Comparison of ENCODE assay signal across 9 cellular contexts in the genomic region with DNA sequence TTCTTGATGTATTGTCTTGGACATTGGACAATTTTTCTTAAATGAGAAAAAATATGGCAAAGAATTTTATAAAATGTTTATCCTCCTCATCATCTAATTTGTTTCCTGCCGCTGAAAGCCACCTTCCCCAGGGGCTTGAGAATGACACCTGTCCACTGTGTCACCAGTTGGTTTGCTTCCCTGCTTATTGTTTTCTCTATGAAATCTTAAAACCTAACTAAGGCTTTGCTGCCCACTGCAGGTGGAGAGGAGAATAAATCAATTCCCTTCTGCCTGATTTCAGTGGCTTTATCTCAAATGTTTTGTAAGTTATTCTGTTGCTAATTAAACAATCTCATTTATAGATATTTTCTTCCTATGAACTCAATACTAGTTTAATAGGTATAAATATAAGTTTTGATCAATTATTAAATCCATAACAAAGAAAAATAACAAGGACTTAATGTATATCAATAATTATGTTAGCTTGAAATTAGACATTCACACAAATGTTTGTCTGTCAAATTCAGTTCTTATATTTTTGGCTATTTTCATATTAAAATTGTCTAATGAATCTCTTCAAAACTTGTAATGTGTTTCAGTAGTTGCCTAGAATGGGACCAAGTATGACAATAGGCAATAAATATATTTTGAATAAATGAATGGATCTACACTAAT.
A peak's percentile ranks its signal among the peaks of the same experiment; 100 is the strongest.
DNase-seq lines count a peak whose midpoint lies in the region; ATAC-seq, FAIRE-seq and TF ChIP-seq lines count a peak whose summit lies in the region.
"Had no signal": no experiment of that assay in that cellular context is flagged by ENCODE, and none has a peak within 500 bp of the region (broad histone marks: within the 10 kb centered on the region; RNA-seq: fewer than 3 reads in every experiment).

No MANE protein-coding gene starts in this region.

- CTCF ChIA-PET in RWPE1 (lab: Yijun Ruan, JAX): interaction anchor here (1.1 kb wide), 2 partner anchors 11 to 183 kb away, joined by 3 read pairs; no protein-coding TSS in a partner anchor

- peak; percentile 69 for TF ChIP-seq CTCF in LNCAP (IDR thresholded peaks at IDR 0.05)
- TF ChIP-seq CTCF in RWPE1 (conservative IDR thresholded peaks at IDR 0.05; ENCODE audit: low read depth): peak; percentile 80

- intact Hi-C loops in sciatic nerve (cut with DNase I): no loop called here

- ATAC-seq in GM21576 (IDR thresholded peaks at IDR 0.05; ENCODE audit: unreplicated experiment) (peak; percentile 59), sciatic nerve (peak; percentile 67), HG03039 (IDR thresholded peaks at IDR 0.05; ENCODE audit: unreplicated experiment) (no peak)

- no peak overlapping the region for H3K27ac ChIP-seq in RWPE1
- H3K27ac ChIP-seq: BLaER1 treated with 17β-estradiol and CSF1 and Interleukin-3, amounts not matched to agents 10 nM and 100 nM had no signal

- peak; percentile 58 for DNase-seq in NCI-H2029 (lab: John Stamatoyannopoulos, UW)
- DNase-seq in NCI-H2029 treated with DMSO at 0.1 percent for 48 hours (lab: John Stamatoyannopoulos, UW): no peak
- DNase-seq in RWPE1 (ENCODE audit: low spot score): peak; percentile 0
- peak in 1 of 2 donors; percentile 6 for DNase-seq in frontal cortex (ENCODE audit: low spot score in 2 of 2)
- no peak for DNase-seq in sciatic nerve (ENCODE audit: low spot score)

- FAIRE-seq in frontal cortex (lab: Jason Lieb, UNC): peak; percentile 89

- POLR2A ChIA-PET in RWPE1 (lab: Yijun Ruan, JAX; ENCODE audit: low non-redundant PET): no interaction called here

Comparison
In these comparisons a context has a peak if more than half of its experiments do, and no peak if none do; other contexts are left out.
1. DNase-seq: peak in NCI-H2029 (single experiment) and RWPE1 (single experiment); none in NCI-H2029 treated with DMSO at 0.1 percent for 48 hours (single experiment) and sciatic nerve (single experiment).